ENCODE assay signal across 1 cellular context in the genomic region with DNA sequence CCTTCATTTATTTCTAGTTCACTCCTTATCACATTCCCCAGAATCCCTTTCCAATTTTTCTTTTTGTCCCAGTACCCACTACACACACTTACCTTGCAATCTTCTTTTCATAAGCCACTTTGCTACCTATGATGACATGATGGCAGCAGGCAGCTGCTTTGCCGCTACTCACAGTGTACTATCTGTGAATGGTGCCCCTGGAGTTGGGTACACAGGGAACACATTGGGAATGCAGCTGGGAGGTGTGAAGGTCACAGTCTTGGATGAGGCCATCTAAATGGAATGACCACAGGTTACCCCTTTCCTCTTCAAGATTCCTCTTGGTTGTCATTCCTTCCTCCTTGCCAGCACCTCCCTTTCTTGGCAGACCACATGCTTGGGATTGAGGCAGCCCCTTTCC.
TF ChIP-seq lines count a peak whose summit lies in the region.

No MANE protein-coding gene starts in this region.

TF ChIP-seq in HCT116, 20 proteins besides CTCF, POLR2A, EP300 and RAD21 (continued from another document):
- TF ChIP-seq, protein P1, sequence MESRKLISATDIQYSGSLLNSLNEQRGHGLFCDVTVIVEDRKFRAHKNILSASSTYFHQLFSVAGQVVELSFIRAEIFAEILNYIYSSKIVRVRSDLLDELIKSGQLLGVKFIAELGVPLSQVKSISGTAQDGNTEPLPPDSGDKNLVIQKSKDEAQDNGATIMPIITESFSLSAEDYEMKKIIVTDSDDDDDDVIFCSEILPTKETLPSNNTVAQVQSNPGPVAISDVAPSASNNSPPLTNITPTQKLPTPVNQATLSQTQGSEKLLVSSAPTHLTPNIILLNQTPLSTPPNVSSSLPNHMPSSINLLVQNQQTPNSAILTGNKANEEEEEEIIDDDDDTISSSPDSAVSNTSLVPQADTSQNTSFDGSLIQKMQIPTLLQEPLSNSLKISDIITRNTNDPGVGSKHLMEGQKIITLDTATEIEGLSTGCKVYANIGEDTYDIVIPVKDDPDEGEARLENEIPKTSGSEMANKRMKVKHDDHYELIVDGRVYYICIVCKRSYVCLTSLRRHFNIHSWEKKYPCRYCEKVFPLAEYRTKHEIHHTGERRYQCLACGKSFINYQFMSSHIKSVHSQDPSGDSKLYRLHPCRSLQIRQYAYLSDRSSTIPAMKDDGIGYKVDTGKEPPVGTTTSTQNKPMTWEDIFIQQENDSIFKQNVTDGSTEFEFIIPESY (IDR thresholded peaks at IDR 0.05; ENCODE audit: extremely low read depth, insufficient replicate concordance, low read length): no peak
- TF ChIP-seq EZH2phosphoT487 (IDR thresholded peaks at IDR 0.05; ENCODE audit: borderline replicate concordance) (no peak), CBX3 (IDR thresholded peaks at IDR 0.05; ENCODE audit: low read depth) (no peak), YY1 (IDR thresholded peaks at IDR 0.05; ENCODE audit: extremely low read depth, insufficient replicate concordance, low read depth, low read length) (no peak), SIN3A (IDR thresholded peaks at IDR 0.05; ENCODE audit: low read depth) (no peak)
- TF ChIP-seq, protein P2, sequence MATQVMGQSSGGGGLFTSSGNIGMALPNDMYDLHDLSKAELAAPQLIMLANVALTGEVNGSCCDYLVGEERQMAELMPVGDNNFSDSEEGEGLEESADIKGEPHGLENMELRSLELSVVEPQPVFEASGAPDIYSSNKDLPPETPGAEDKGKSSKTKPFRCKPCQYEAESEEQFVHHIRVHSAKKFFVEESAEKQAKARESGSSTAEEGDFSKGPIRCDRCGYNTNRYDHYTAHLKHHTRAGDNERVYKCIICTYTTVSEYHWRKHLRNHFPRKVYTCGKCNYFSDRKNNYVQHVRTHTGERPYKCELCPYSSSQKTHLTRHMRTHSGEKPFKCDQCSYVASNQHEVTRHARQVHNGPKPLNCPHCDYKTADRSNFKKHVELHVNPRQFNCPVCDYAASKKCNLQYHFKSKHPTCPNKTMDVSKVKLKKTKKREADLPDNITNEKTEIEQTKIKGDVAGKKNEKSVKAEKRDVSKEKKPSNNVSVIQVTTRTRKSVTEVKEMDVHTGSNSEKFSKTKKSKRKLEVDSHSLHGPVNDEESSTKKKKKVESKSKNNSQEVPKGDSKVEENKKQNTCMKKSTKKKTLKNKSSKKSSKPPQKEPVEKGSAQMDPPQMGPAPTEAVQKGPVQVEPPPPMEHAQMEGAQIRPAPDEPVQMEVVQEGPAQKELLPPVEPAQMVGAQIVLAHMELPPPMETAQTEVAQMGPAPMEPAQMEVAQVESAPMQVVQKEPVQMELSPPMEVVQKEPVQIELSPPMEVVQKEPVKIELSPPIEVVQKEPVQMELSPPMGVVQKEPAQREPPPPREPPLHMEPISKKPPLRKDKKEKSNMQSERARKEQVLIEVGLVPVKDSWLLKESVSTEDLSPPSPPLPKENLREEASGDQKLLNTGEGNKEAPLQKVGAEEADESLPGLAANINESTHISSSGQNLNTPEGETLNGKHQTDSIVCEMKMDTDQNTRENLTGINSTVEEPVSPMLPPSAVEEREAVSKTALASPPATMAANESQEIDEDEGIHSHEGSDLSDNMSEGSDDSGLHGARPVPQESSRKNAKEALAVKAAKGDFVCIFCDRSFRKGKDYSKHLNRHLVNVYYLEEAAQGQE (IDR thresholded peaks at IDR 0.05; ENCODE audit: low read depth): no peak
